In genomic region chr2:188415754-188416083, GRCh38 we compare ENCODE assay signal across 20 cellular contexts.
DNase-seq lines count a peak whose midpoint lies in the region; ATAC-seq, FAIRE-seq and TF ChIP-seq lines count a peak whose summit lies in the region.
"Had no signal": no experiment of that assay in that cellular context is flagged by ENCODE, and none has a peak within 500 bp of the region (broad histone marks: within the 10 kb centered on the region; RNA-seq: fewer than 3 reads in every experiment).

No MANE protein-coding gene starts in this region.

- H3K9me3 ChIP-seq in PC-3 (ENCODE audit: low read length) (no peaks in the 10 kb centered on the region), HepG2 (ENCODE audit: low read length) (no peaks in the 10 kb centered on the region)

- H3K9me2 ChIP-seq in PC-3 (replicated peaks; ENCODE audit: low read length), result no peaks in the 10 kb centered on the region

- no peak for TF ChIP-seq POLR2A in HepG2 (IDR thresholded peaks at IDR 0.05; ENCODE audit: insufficient read depth in 1 of 2, low read depth in 2 of 2, low read length in 2 of 2)
- no peak for TF ChIP-seq POLR2A in H54 (IDR thresholded peaks at IDR 0.05; ENCODE audit: low read depth, low read length)

- H3K27me3 ChIP-seq in PC-3 (ENCODE audit: low read length) (no peaks in the 10 kb centered on the region), HepG2 (ENCODE audit: control insufficient read depth in 1 of 2, insufficient read depth in 2 of 2, low read length in 2 of 2) (no peaks in the 10 kb centered on the region)

- H3K27ac ChIP-seq in PC-3 (ENCODE audit: low read length) (no peak overlapping the region), HepG2 (ENCODE audit: extremely low read length, insufficient read depth, low read length) (no peak overlapping the region)
- H3K27ac ChIP-seq: SK-N-MC had no signal

- ATAC-seq in HG02798 (IDR thresholded peaks at IDR 0.05; ENCODE audit: poor library complexity, unreplicated experiment) (peak; percentile 38), PC-3 (no peak), HepG2 (peak; percentile 59; the same call in 2 of the 3 replicates), HG03135 (IDR thresholded peaks at IDR 0.05; ENCODE audit: unreplicated experiment) (no peak)
- ATAC-seq: sciatic nerve had no signal

- H3K4me3 ChIP-seq in PC-3 (ENCODE audit: low read length) (no peak overlapping the region), HepG2 (replicated peaks in 1 of 3; ENCODE audit: insufficient read depth in 1 of 3, low read depth in 2 of 3, low read length in 3 of 3) (no peak overlapping the region)
- H3K4me3 ChIP-seq: SK-N-MC had no signal

- POLR2A ChIA-PET in PC-3 (lab: Charles Lee; ENCODE audit: unreplicated experiment) (no interaction called here), HepG2 (lab: Yijun Ruan, JAX) (no interaction called here)

- H4K20me1 ChIP-seq in PC-3 (ENCODE audit: low read length), result no peaks in the 10 kb centered on the region
- no peaks in the 10 kb centered on the region for H4K20me1 ChIP-seq in HepG2 (ENCODE audit: insufficient read depth, low read length)

- FAIRE-seq in HepG2 (lab: Jason Lieb, UNC), result no peak
- FAIRE-seq in H54 (lab: Jason Lieb, UNC), result no peak
- FAIRE-seq: GM12892 had no signal

- peak; percentile 57 for DNase-seq in DMS53 (lab: John Stamatoyannopoulos, UW)
- DNase-seq in PC-3, result peak; percentile 10
- DNase-seq in HepG2 (ENCODE audit: low spot score), result no peak
- no peak for DNase-seq in GDM1 (lab: John Stamatoyannopoulos, UW)
- no peak for DNase-seq in amniotic stem cell (lab: John Stamatoyannopoulos, UW)
- DNase-seq in H54 (ENCODE audit: insufficient read length, low spot score), result no peak
- DNase-seq: activated B cell treated with CpG ODN at 0.5 μM for 24 hours; activated CD4-positive, alpha-beta memory T cell treated with anti-CD3 and anti-CD28 coated beads, Interleukin-2, amount 10 ng/mL, durations not matched to agents 7 days and 5 days; activated naive CD4-positive, alpha-beta T cell treated with Interleukin-2 at 50 U/mL for 16 hours; activated T-cell treated with anti-CD3 and anti-CD28 coated beads for 4 hours; anterior cingulate cortex; caudate nucleus; DMS153; islet precursor cell; stimulated activated naive CD4-positive, alpha-beta T cell had no signal

- no peak for TF ChIP-seq CTCF in PC-3 (conservative IDR thresholded peaks at IDR 0.05; ENCODE audit: low read depth, low read length)
- TF ChIP-seq CTCF in HepG2 (CRISPR knock-in tag; IDR thresholded peaks at IDR 0.05), result no peak

- H3K36me3 ChIP-seq in PC-3 (ENCODE audit: low read depth, low read length) (no peaks in the 10 kb centered on the region), HepG2 (replicated peaks in 1 of 2; ENCODE audit: control insufficient read depth in 1 of 2, insufficient read depth in 2 of 2, low read length in 2 of 2) (no peaks in the 10 kb centered on the region)

- H3K4me1 ChIP-seq in PC-3 (ENCODE audit: insufficient read depth, low read length) (no peaks in the 10 kb centered on the region), HepG2 (ENCODE audit: insufficient read depth, low read length) (no peaks in the 10 kb centered on the region)

- TF ChIP-seq EP300 in HepG2 (IDR thresholded peaks at IDR 0.05; ENCODE audit: low read depth in 2 of 2, low read length in 2 of 2) (no peak), HepG2 (CRISPR knock-in tag; IDR thresholded peaks at IDR 0.05; ENCODE audit: borderline replicate concordance) (no peak)

- CTCF ChIA-PET in PC-3 (lab: Charles Lee) (no interaction called here), HepG2 (lab: Yijun Ruan, JAX; ENCODE audit: low intra/inter-chr PET ratio, low total read pairs) (no interaction called here)

- intact Hi-C loops in PC-3 (cut with micrococcal nuclease), result no loop called here
- intact Hi-C loops in HepG2 (cut with micrococcal nuclease; ENCODE audit: unreplicated experiment), result no loop called here

- no peaks in the 10 kb centered on the region for H3K79me2 ChIP-seq in PC-3 (ENCODE audit: low read length)
- H3K79me2 ChIP-seq in HepG2 (ENCODE audit: insufficient read depth, low read length), result no peaks in the 10 kb centered on the region

- BruUV-seq in PC-3 (replicated peaks; lab: Mats Ljungman, UMichigan), result no TSS peak
- BruUV-seq in HepG2 (replicated peaks; lab: Mats Ljungman, UMichigan), result no TSS peak

- no peak for TF ChIP-seq RAD21 in HepG2 (CRISPR knock-in tag; IDR thresholded peaks at IDR 0.05)

- in situ Hi-C loops in HepG2 (cut with HindIII; ENCODE audit: extremely low pct_ligation_motif_present, low pct_unique_long_range_greater_than_20kb), result no loop called here

- H3F3A ChIP-seq in PC-3 (ENCODE audit: low read length, unreplicated experiment), result no peaks in the 10 kb centered on the region

- H3K9ac ChIP-seq in PC-3 (ENCODE audit: low read length) (no peak overlapping the region), HepG2 (ENCODE audit: insufficient read depth, low read depth, low read length) (no peak overlapping the region)

- no peak overlapping the region for H2AFZ ChIP-seq in PC-3 (ENCODE audit: low read length)
- no peak overlapping the region for H2AFZ ChIP-seq in HepG2 (ENCODE audit: low read length)

- no peak overlapping the region for H3K4me2 ChIP-seq in PC-3 (ENCODE audit: low read length)
- H3K4me2 ChIP-seq in HepG2 (ENCODE audit: low read depth, low read length), result no peak overlapping the region

- WGBS in HepG2 (ENCODE audit: low lambda C conversion rate), result 0% methylated on average over 1 of the region's 1 CpG

TF ChIP-seq in HepG2, 621 proteins besides CTCF, POLR2A, EP300 and RAD21:
- peak; percentile 87 for TF ChIP-seq ZNF3 (CRISPR knock-in tag; IDR thresholded peaks at IDR 0.05)
- TF ChIP-seq, protein P1, sequence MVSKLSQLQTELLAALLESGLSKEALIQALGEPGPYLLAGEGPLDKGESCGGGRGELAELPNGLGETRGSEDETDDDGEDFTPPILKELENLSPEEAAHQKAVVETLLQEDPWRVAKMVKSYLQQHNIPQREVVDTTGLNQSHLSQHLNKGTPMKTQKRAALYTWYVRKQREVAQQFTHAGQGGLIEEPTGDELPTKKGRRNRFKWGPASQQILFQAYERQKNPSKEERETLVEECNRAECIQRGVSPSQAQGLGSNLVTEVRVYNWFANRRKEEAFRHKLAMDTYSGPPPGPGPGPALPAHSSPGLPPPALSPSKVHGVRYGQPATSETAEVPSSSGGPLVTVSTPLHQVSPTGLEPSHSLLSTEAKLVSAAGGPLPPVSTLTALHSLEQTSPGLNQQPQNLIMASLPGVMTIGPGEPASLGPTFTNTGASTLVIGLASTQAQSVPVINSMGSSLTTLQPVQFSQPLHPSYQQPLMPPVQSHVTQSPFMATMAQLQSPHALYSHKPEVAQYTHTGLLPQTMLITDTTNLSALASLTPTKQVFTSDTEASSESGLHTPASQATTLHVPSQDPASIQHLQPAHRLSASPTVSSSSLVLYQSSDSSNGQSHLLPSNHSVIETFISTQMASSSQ (IDR thresholded peaks at IDR 0.05; ENCODE audit: low read depth), result 0 out of 2 replicates have a peak, but pooled peaks have one; percentile 23
- TF ChIP-seq, protein P1 (CRISPR knock-in tag; IDR thresholded peaks at IDR 0.05; ENCODE audit: borderline replicate concordance), result no peak
- TF ChIP-seq CBX2 (IDR thresholded peaks at IDR 0.05; ENCODE audit: low read depth, low read length), result no peak
- TF ChIP-seq CBX2 (CRISPR knock-in tag; IDR thresholded peaks at IDR 0.05; ENCODE audit: low read depth), result no peak

Comparison
In these comparisons a context has a peak if more than half of its experiments do, and no peak if none do; other contexts are left out.
1. DNase-seq: peak in DMS53 (single experiment) and PC-3 (single experiment); none in HepG2 (single experiment), GDM1 (single experiment), amniotic stem cell (single experiment) and H54 (single experiment).
2. ATAC-seq: peak in HG02798 (single experiment) and HepG2 (single experiment); none in PC-3 (single experiment) and HG03135 (single experiment).